ENCODE assay signal across 8 cellular contexts in genomic region chr18:3411854-3412268, GRCh38. TPM values are rescaled to one million over a fixed set of nuclear protein-coding genes. Genes with fewer than 3 reads are reported as not detected.
A peak's percentile ranks its signal among the peaks of the same experiment; 100 is the strongest.
DNase-seq lines count a peak whose midpoint lies in the region; ATAC-seq and TF ChIP-seq lines count a peak whose summit lies in the region.

No MANE protein-coding gene starts in this region.

- H3K4me1 ChIP-seq in ascending aorta (no peaks in the 10 kb centered on the region), suprapubic skin (peaks cover 10% of the 10 kb centered on the region)

- H3K27me3 ChIP-seq in ascending aorta (no peaks in the 10 kb centered on the region), suprapubic skin (no peaks in the 10 kb centered on the region)

- TF ChIP-seq EP300 in suprapubic skin (IDR thresholded peaks at IDR 0.05): no peak

- H3K9me3 ChIP-seq in ascending aorta (no peaks in the 10 kb centered on the region), suprapubic skin (no peaks in the 10 kb centered on the region)

- ATAC-seq in GM18519 (IDR thresholded peaks at IDR 0.05; ENCODE audit: low FRiP score, unreplicated experiment): no peak
- ATAC-seq in HG02884 (IDR thresholded peaks at IDR 0.05; ENCODE audit: unreplicated experiment): no peak
- no peak for ATAC-seq in GM19397 (IDR thresholded peaks at IDR 0.05; ENCODE audit: unreplicated experiment)

- H3K27ac ChIP-seq in ascending aorta (no peak overlapping the region), suprapubic skin (no peak overlapping the region)

- WGBS in suprapubic skin: 13% methylated on average over 28 of the region's 28 CpGs

- DNase-seq in RPMI7951 (ENCODE audit: low read depth) (peak; percentile 36), ascending aorta (ENCODE audit: low spot score in 2 of 2) (no peak), left kidney (ENCODE audit: low read depth, low spot score) (peak; percentile 32), suprapubic skin (ENCODE audit: low spot score in 2 of 2) (no peak), GM20000 (ENCODE audit: low spot score) (no peak)

- no peaks in the 10 kb centered on the region for H3K36me3 ChIP-seq in ascending aorta
- H3K36me3 ChIP-seq in suprapubic skin: no peaks in the 10 kb centered on the region

- no peak for TF ChIP-seq POLR2A in suprapubic skin (IDR thresholded peaks at IDR 0.05)

- TF ChIP-seq CTCF in ascending aorta (IDR thresholded peaks at IDR 0.05) (no peak), suprapubic skin (IDR thresholded peaks at IDR 0.05) (no peak), GM20000 (IDR thresholded peaks at IDR 0.05; ENCODE audit: extremely low read depth, missing control alignments) (no peak)

- H3K4me3 ChIP-seq in ascending aorta: peak overlapping the region; percentile 37 to 50
- H3K4me3 ChIP-seq in suprapubic skin: peak overlapping the region; percentile 43

- intact Hi-C loops in ascending aorta (cut with DNase I): no loop called here

RNA-seq across cellular contexts. Expression of gene TGIF1, which starts 38.1 kb away (rescaled TPM):
- 90.4 and 91.7 TPM in 2 replicates for total RNA-seq in RPMI7951 (2014; rRNA removed; shearing (Covaris generic))
- total RNA-seq in ascending aorta (39.7 TPM), suprapubic skin (100 to 1,000 TPM in 2 of 4 donors, 10 to 100 TPM in 2; 89.4 to 122 (median 108) TPM)

Comparison
In these comparisons a context has a peak if more than half of its experiments do, and no peak if none do; other contexts are left out.
1. DNase-seq: peak in RPMI7951 (single experiment) and left kidney (single experiment); none in ascending aorta (0 of 2), suprapubic skin (0 of 2) and GM20000 (single experiment).